ENCODE assay signal across 7 cellular contexts in genomic region chr19:46990998-46991676, GRCh38.
DNase-seq lines count a peak whose midpoint lies in the region; TF ChIP-seq lines count a peak whose summit lies in the region.

No MANE protein-coding gene starts in this region.

- peak overlapping the region; percentile 40 for H3K27ac ChIP-seq in VCaP

- DNase-seq in NCI-H2107 (lab: John Stamatoyannopoulos, UW) (peak; percentile 69), cardiac fibroblast (ENCODE audit: low read depth in 2 of 2) (peak; percentile 86 to 94), inferior parietal cortex (ENCODE audit: extremely low spot score) (peak; percentile 93), MV-4-11 (lab: John Stamatoyannopoulos, UW) (no peak)
- peak; percentile 61 for DNase-seq in stimulated activated CD4-positive, alpha-beta T cell treated with anti-CD3 and anti-CD28 coated beads, Interleukin-12 subunit alpha, Interleukin-12 subunit beta, amount 100 ng/mL, for 4 hours

- H3K4me3 ChIP-seq in cardiac fibroblast (replicated peaks in 1 of 2; ENCODE audit: low read depth in 2 of 2, low read length in 2 of 2), result no peak overlapping the region

- TF ChIP-seq CTCF in GM12873 (IDR thresholded peaks at IDR 0.05; ENCODE audit: insufficient read depth, low read depth, low read length, missing control alignments) (peak; percentile 86), VCaP (conservative IDR thresholded peaks at IDR 0.05) (peak; percentile 90), cardiac fibroblast (IDR thresholded peaks at IDR 0.05; ENCODE audit: low read depth, low read length) (peak; percentile 80)
